ENCODE assay signal across 18 cellular contexts in the genomic region with DNA sequence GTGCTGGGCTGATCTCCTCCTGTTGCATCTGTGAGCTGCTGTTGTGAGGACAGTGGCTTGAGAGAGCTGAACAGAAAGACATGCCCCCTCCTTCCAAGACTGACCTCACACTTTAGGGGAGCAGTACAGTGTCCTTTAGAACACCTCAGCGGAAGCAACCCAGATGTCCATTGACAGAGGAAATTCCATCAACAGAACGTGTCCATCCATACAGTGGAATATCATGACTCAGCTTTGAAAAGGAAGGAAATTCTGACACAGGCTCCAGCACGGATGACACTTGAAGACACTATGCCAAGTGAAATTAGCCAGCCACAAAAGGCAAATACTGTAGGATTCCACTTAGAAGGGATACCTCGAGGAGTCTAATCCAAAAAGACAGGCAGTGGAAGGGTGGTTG.
A peak's percentile ranks its signal among the peaks of the same experiment; 100 is the strongest.
DNase-seq lines count a peak whose midpoint lies in the region; ATAC-seq, FAIRE-seq and TF ChIP-seq lines count a peak whose summit lies in the region.
"Had no signal": no experiment of that assay in that cellular context is flagged by ENCODE, and none has a peak within 500 bp of the region (broad histone marks: within the 10 kb centered on the region; RNA-seq: fewer than 3 reads in every experiment).

No MANE protein-coding gene starts in this region.

- no peak for FAIRE-seq in urothelium cell line (lab: Jason Lieb, UNC)

- H3K9me3 ChIP-seq in breast epithelium = no peaks in the 10 kb centered on the region
- H3K9me3 ChIP-seq in adipocyte (ENCODE audit: control insufficient read depth, low read length) = no peaks in the 10 kb centered on the region
- no peaks in the 10 kb centered on the region for H3K9me3 ChIP-seq in fibroblast of lung (ENCODE audit: control insufficient read depth, insufficient read depth, low read depth, low read length)
- no peaks in the 10 kb centered on the region for H3K9me3 ChIP-seq in body of pancreas
- H3K9me3 ChIP-seq: ascending aorta, upper lobe of left lung had no signal

- no peaks in the 10 kb centered on the region for H3K4me1 Mint-ChIP-seq in MCF 10A (ENCODE audit: insufficient read depth, unreplicated experiment)

- no peaks in the 10 kb centered on the region for H3K36me3 Mint-ChIP-seq in MCF 10A (ENCODE audit: insufficient read depth, unreplicated experiment)

- DNase-seq in MCF 10A (ENCODE audit: unreplicated experiment) (peak; percentile 53), breast epithelium (ENCODE audit: low spot score in 2 of 2) (no peak), adipocyte (ENCODE audit: low read depth) (peak; percentile 33), fibroblast of lung (ENCODE audit: low read depth in 2 of 2) (peak in 1 of 2 donors; percentile 79), urothelium cell line (ENCODE audit: low spot score) (peak; percentile 2), NCI-H1694 treated with DMSO at 0.1 percent for 48 hours (lab: John Stamatoyannopoulos, UW) (no peak), body of pancreas (no peak), GM19240 (ENCODE audit: insufficient read length, low spot score) (no peak)
- DNase-seq: activated CD4-positive, alpha-beta T cell treated with anti-CD3 and anti-CD28 coated beads for 4 hours; activated CD8-positive, alpha-beta memory T cell treated with anti-CD3 and anti-CD28 coated beads, Interleukin-2, amount 50 U/mL, for 4 hours; CD4-positive, CD25-positive, alpha-beta regulatory T cell; left colon; NCI-H2081; NCI-H526 treated with DMSO at 0.1 percent for 48 hours; upper lobe of left lung had no signal

- TF ChIP-seq CTCF in MCF 10A (IDR thresholded peaks at IDR 0.05; ENCODE audit: unreplicated experiment) (no peak), breast epithelium (IDR thresholded peaks at IDR 0.05) (no peak), fibroblast of lung (conservative IDR thresholded peaks at IDR 0.05 in 1 of 2, IDR thresholded peaks at IDR 0.05 in 1 of 2; ENCODE audit: low read depth in 1 of 2, low read length in 2 of 2) (no peak), body of pancreas (IDR thresholded peaks at IDR 0.05) (no peak)

- no peaks in the 10 kb centered on the region for H4K20me1 ChIP-seq in fibroblast of lung (ENCODE audit: control insufficient read depth, extremely low read depth, insufficient read depth, low read length)

- no peaks in the 10 kb centered on the region for H3K27me3 Mint-ChIP-seq in MCF 10A (ENCODE audit: insufficient read depth, unreplicated experiment)
- H3K27me3 Mint-ChIP-seq: CD4-positive, CD25-positive, alpha-beta regulatory T cell; stimulated activated naive CD8-positive, alpha-beta T cell treated with anti-CD3 and anti-CD28 coated beads, Interleukin-15, Interleukin-2, amounts not matched to agents 100 ng/mL and 50 ng/mL, for 24 hours had no signal

- H3K4me3 Mint-ChIP-seq in MCF 10A (ENCODE audit: unreplicated experiment) = no peak overlapping the region
- H3K4me3 Mint-ChIP-seq: CD4-positive, CD25-positive, alpha-beta regulatory T cell; stimulated activated naive CD8-positive, alpha-beta T cell treated with anti-CD3 and anti-CD28 coated beads, Interleukin-15, Interleukin-2, amounts not matched to agents 100 ng/mL and 50 ng/mL, for 24 hours had no signal

- 70 to 71% methylated on average over 4 of the region's 4 CpGs for WGBS in body of pancreas, 2 donors

- no peak for ATAC-seq in body of pancreas
- ATAC-seq: left colon had no signal

- POLR2A ChIA-PET in MCF 10A (lab: Yijun Ruan, JAX) = no interaction called here

- H3K36me3 ChIP-seq in breast epithelium (no peaks in the 10 kb centered on the region), adipocyte (ENCODE audit: control insufficient read depth, insufficient read depth, low read length, severe bottlenecking) (no peaks in the 10 kb centered on the region), fibroblast of lung (ENCODE audit: control insufficient read depth, insufficient read depth, low read length) (no peaks in the 10 kb centered on the region), body of pancreas (replicated peaks in 1 of 2; ENCODE audit: insufficient read depth in 1 of 2, low read depth in 2 of 2) (no peaks in the 10 kb centered on the region)
- H3K36me3 ChIP-seq: upper lobe of left lung had no signal

- no peak overlapping the region for H3K4me2 ChIP-seq in fibroblast of lung (ENCODE audit: extremely low read depth, insufficient read depth, low read length)

- no peak overlapping the region for H3K9ac ChIP-seq in adipocyte (ENCODE audit: low read length)
- H3K9ac ChIP-seq in fibroblast of lung (ENCODE audit: insufficient read depth, low read length) = no peak overlapping the region

- H3K27ac ChIP-seq in breast epithelium (no peak overlapping the region), fibroblast of lung (ENCODE audit: insufficient read depth, low read length) (peak overlapping the region; percentile 56), body of pancreas (no peak overlapping the region)
- H3K27ac ChIP-seq: 22Rv1, ascending aorta, upper lobe of left lung had no signal

- H2AFZ ChIP-seq in fibroblast of lung (ENCODE audit: low read length) = no peak overlapping the region

- no peaks in the 10 kb centered on the region for H3K9me3 Mint-ChIP-seq in MCF 10A (ENCODE audit: unreplicated experiment)
- H3K9me3 Mint-ChIP-seq: CD4-positive, CD25-positive, alpha-beta regulatory T cell; stimulated activated naive CD8-positive, alpha-beta T cell treated with anti-CD3 and anti-CD28 coated beads, Interleukin-15, Interleukin-2, amounts not matched to agents 100 ng/mL and 50 ng/mL, for 24 hours had no signal

- CTCF ChIA-PET in MCF 10A (lab: Yijun Ruan, JAX) = no interaction called here

- no peak for TF ChIP-seq POLR2A in breast epithelium (IDR thresholded peaks at IDR 0.05)
- TF ChIP-seq POLR2A in body of pancreas (IDR thresholded peaks at IDR 0.05) = no peak

- no TSS peak for BruUV-seq in MCF 10A (replicated peaks; lab: Mats Ljungman, UMichigan)

- intact Hi-C loops in MCF 10A (cut with micrococcal nuclease) = no loop called here
- intact Hi-C loops in breast epithelium (cut with DNase I; ENCODE audit: low total_unique reads) = no loop called here
- intact Hi-C loops in body of pancreas (cut with DNase I) = no loop called here

- H3K4me1 ChIP-seq in breast epithelium (no peaks in the 10 kb centered on the region), adipocyte (ENCODE audit: control insufficient read depth, insufficient read depth, low read length) (no peaks in the 10 kb centered on the region), fibroblast of lung (ENCODE audit: control insufficient read depth, extremely low read depth, insufficient read depth, low read length) (peaks cover 7% of the 10 kb centered on the region), body of pancreas (no peaks in the 10 kb centered on the region)
- H3K4me1 ChIP-seq: upper lobe of left lung had no signal

- no peaks in the 10 kb centered on the region for H3K79me2 ChIP-seq in fibroblast of lung (ENCODE audit: control insufficient read depth, insufficient read depth, low read length)

- H3K27ac Mint-ChIP-seq in MCF 10A (ENCODE audit: low read depth, unreplicated experiment) = no peak overlapping the region
- H3K27ac Mint-ChIP-seq: stimulated activated naive CD8-positive, alpha-beta T cell treated with anti-CD3 and anti-CD28 coated beads, Interleukin-15, Interleukin-2, amounts not matched to agents 100 ng/mL and 50 ng/mL, for 24 hours had no signal

- H3K27me3 ChIP-seq in breast epithelium = peaks cover 0 to 3% of the 10 kb centered on the region in 2 donors
- no peaks in the 10 kb centered on the region for H3K27me3 ChIP-seq in adipocyte (replicated peaks; ENCODE audit: control insufficient read depth, insufficient read depth, low read length)
- no peaks in the 10 kb centered on the region for H3K27me3 ChIP-seq in fibroblast of lung (ENCODE audit: control insufficient read depth, insufficient read depth, low read length)
- no peaks in the 10 kb centered on the region for H3K27me3 ChIP-seq in body of pancreas
- H3K27me3 ChIP-seq: ascending aorta, upper lobe of left lung had no signal

- H3K4me3 ChIP-seq in breast epithelium (no peak overlapping the region), adipocyte (ENCODE audit: low read length) (no peak overlapping the region), fibroblast of lung (replicated peaks in 1 of 4; ENCODE audit: control extremely low read depth in 1 of 4, insufficient read depth in 1 of 4, low read depth in 3 of 4, low read length in 4 of 4) (no peak overlapping the region), body of pancreas (no peak overlapping the region)
- H3K4me3 ChIP-seq: ascending aorta, upper lobe of left lung had no signal

Comparison
In these comparisons a context has a peak if more than half of its experiments do, and no peak if none do; other contexts are left out.
1. DNase-seq: peak in MCF 10A (single experiment), adipocyte (single experiment) and urothelium cell line (single experiment); none in breast epithelium (0 of 2), NCI-H1694 treated with DMSO at 0.1 percent for 48 hours (single experiment), body of pancreas (0 of 4) and GM19240 (single experiment).